In the genomic region with DNA sequence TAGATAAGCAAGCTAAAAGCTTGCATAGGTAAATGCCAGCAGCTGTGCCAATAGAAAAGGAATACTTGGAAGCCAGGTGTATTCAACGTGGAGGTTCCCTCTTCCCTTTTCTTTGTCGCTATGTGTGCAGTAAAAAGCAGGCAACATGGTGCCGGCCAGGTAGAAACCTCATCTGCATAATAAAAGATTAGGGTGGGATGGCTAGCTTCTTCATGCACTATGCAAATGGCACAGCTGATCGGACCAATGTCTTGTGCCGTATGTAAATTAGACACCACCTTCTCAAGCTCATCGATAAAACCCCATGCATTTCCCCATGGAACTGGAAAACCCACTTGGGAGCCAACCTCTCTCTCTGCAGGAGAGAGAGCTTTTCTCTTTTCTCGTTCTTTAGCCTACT, we compare ENCODE assay signal across 18 cellular contexts.
DNase-seq lines count a peak whose midpoint lies in the region; FAIRE-seq and TF ChIP-seq lines count a peak whose summit lies in the region.
"Had no signal": no experiment of that assay in that cellular context is flagged by ENCODE, and none has a peak within 500 bp of the region (broad histone marks: within the 10 kb centered on the region; RNA-seq: fewer than 3 reads in every experiment).

No MANE protein-coding gene starts in this region.

- intact Hi-C loops in ascending aorta (cut with DNase I): no loop called here

- TF ChIP-seq CTCF in ascending aorta (IDR thresholded peaks at IDR 0.05): no peak

- H3K4me1 ChIP-seq in NT2/D1 (ENCODE audit: insufficient read depth, insufficient read length): peaks cover 2% of the 10 kb centered on the region
- peaks cover 7% of the 10 kb centered on the region; the same call in 1 of the 2 replicates for H3K4me1 ChIP-seq in iPS-20b (ENCODE audit: insufficient read depth, low read length)
- no peaks in the 10 kb centered on the region for H3K4me1 ChIP-seq in ascending aorta
- H3K4me1 ChIP-seq: SJSA1 had no signal

- no peaks in the 10 kb centered on the region for H3K27me3 ChIP-seq in NT2/D1 (ENCODE audit: insufficient read depth, insufficient read length)
- H3K27me3 ChIP-seq in iPS-20b (ENCODE audit: insufficient read depth, low read length): no peaks in the 10 kb centered on the region
- H3K27me3 ChIP-seq in ascending aorta: no peaks in the 10 kb centered on the region
- H3K27me3 ChIP-seq: MG63, SJSA1 had no signal

- H3K4me3 ChIP-seq in NT2/D1 (ENCODE audit: insufficient read length, low read depth): no peak overlapping the region
- peak overlapping the region; percentile 26; the same call in 1 of the 2 replicates for H3K4me3 ChIP-seq in iPS-20b (ENCODE audit: low read length)
- no peak overlapping the region for H3K4me3 ChIP-seq in ascending aorta
- H3K4me3 ChIP-seq: MG63, SJSA1 had no signal

- DNase-seq in NCI-H748 (lab: John Stamatoyannopoulos, UW; ENCODE audit: unreplicated experiment) (peak; percentile 77), NCI-H748 treated with DMSO at 0.1 percent for 48 hours (lab: John Stamatoyannopoulos, UW) (no peak), NCI-H146 treated with DMSO at 0.1 percent for 48 hours (lab: John Stamatoyannopoulos, UW; ENCODE audit: unreplicated experiment) (peak; percentile 98), NT2/D1 (ENCODE audit: low read depth, low spot score) (peak; percentile 22), ascending aorta (ENCODE audit: low spot score in 2 of 2) (no peak), HTR-8/SVneo (ENCODE audit: insufficient read length, low spot score) (no peak)
- DNase-seq in activated CD4-positive, alpha-beta T cell treated with anti-CD3 and anti-CD28 coated beads, Interleukin-2, amount 50 U/mL, for 4 hours: no peak
- DNase-seq: DND-41, GF-D8, IMR-90, Karpas-422, MG63, NCI-H2107, SW 1271 had no signal

- H3K27ac ChIP-seq in iPS-20b (ENCODE audit: low read length) (no peak overlapping the region), ascending aorta (no peak overlapping the region)
- H3K27ac ChIP-seq: C4-2B, SJSA1 had no signal

- H3K9me3 ChIP-seq in NT2/D1 (ENCODE audit: insufficient read depth, low read length): no peaks in the 10 kb centered on the region; the same call in 1 of the 2 replicates
- no peaks in the 10 kb centered on the region for H3K9me3 ChIP-seq in iPS-20b (ENCODE audit: insufficient read depth, low read depth, low read length)
- H3K9me3 ChIP-seq in ascending aorta: no peaks in the 10 kb centered on the region
- H3K9me3 ChIP-seq: MG63, SJSA1 had no signal

- no peak for FAIRE-seq in HTR-8/SVneo (lab: Jason Lieb, UNC)
- FAIRE-seq: GM12891 had no signal

- H3K9ac ChIP-seq in NT2/D1 (ENCODE audit: insufficient read length, low read depth) (no peak overlapping the region), iPS-20b (ENCODE audit: low read depth, low read length) (peak overlapping the region; percentile 58; the same call in 1 of the 2 replicates)

- no peaks in the 10 kb centered on the region for H3K36me3 ChIP-seq in NT2/D1 (ENCODE audit: insufficient read depth, insufficient read length, low read length)
- no peaks in the 10 kb centered on the region for H3K36me3 ChIP-seq in iPS-20b (ENCODE audit: insufficient read depth, low read depth, low read length)
- no peaks in the 10 kb centered on the region for H3K36me3 ChIP-seq in ascending aorta
- H3K36me3 ChIP-seq: MG63, SJSA1 had no signal

Comparison
In these comparisons a context has a peak if more than half of its experiments do, and no peak if none do; other contexts are left out.
1. DNase-seq: peak in NCI-H748 (single experiment), NCI-H146 treated with DMSO at 0.1 percent for 48 hours (single experiment) and NT2/D1 (single experiment); none in NCI-H748 treated with DMSO at 0.1 percent for 48 hours (single experiment), activated CD4-positive, alpha-beta T cell treated with anti-CD3 and anti-CD28 coated beads, Interleukin-2, amount 50 U/mL, for 4 hours (0 of 2), ascending aorta (0 of 2) and HTR-8/SVneo (single experiment).